ENCODE assay signal across 1 cellular context in genomic region chr20:58910473-58910872, GRCh38.
TF ChIP-seq lines count a peak whose summit lies in the region.

No MANE protein-coding gene starts in this region.

TF ChIP-seq in IMR-90, 13 proteins besides CTCF, POLR2A, EP300 and RAD21:
- no peak for TF ChIP-seq NFE2L2 (IDR thresholded peaks at IDR 0.05; ENCODE audit: low read depth, low read length)
- TF ChIP-seq RCOR1 (IDR thresholded peaks at IDR 0.05; ENCODE audit: insufficient replicate concordance, low read length) = no peak
- TF ChIP-seq ELK1 (IDR thresholded peaks at IDR 0.05; ENCODE audit: borderline replicate concordance, low read depth, low read length) = no peak
- no peak for TF ChIP-seq MXI1 (IDR thresholded peaks at IDR 0.05; ENCODE audit: borderline replicate concordance, low read depth, low read length)
- TF ChIP-seq BHLHE40 (IDR thresholded peaks at IDR 0.05; ENCODE audit: low read depth, low read length) = no peak
- no peak for TF ChIP-seq CHD1 (IDR thresholded peaks at IDR 0.05; ENCODE audit: low read depth, low read length)
- TF ChIP-seq RFX5 (IDR thresholded peaks at IDR 0.05; ENCODE audit: low read depth, low read length) = no peak
- TF ChIP-seq CEBPB (IDR thresholded peaks at IDR 0.05; ENCODE audit: low read depth, low read length) = no peak
- TF ChIP-seq FOS (IDR thresholded peaks at IDR 0.05; ENCODE audit: low read depth, low read length) = no peak
- TF ChIP-seq MAFK (IDR thresholded peaks at IDR 0.05; ENCODE audit: low read depth, low read length) = no peak
- no peak for TF ChIP-seq MAZ (IDR thresholded peaks at IDR 0.05; ENCODE audit: borderline replicate concordance, low read depth, low read length)
- no peak for TF ChIP-seq SMC3 (IDR thresholded peaks at IDR 0.05; ENCODE audit: low read depth, low read length)
- no peak for TF ChIP-seq USF2 (IDR thresholded peaks at IDR 0.05; ENCODE audit: low read depth, low read length)
